31 cellular contexts compared by ENCODE assay signal in genomic region chr9:135946392-135946994, GRCh38.
"Had no signal": no experiment of that assay in that cellular context is flagged by ENCODE, and none has a peak within 500 bp of the region (broad histone marks: within the 10 kb centered on the region; RNA-seq: fewer than 3 reads in every experiment).

No MANE protein-coding gene starts in this region.

- H3K27ac ChIP-seq: ascending aorta, body of pancreas had no signal

- ATAC-seq: activated CD8-positive, alpha-beta memory T cell treated with anti-CD3 and anti-CD28 coated beads, Interleukin-2, amount 10 ng/mL, durations not matched to agents 7 days and 5 days; activated naive CD4-positive, alpha-beta T cell treated with anti-CD3 and anti-CD28 coated beads, Interleukin-2, amount 50 U/mL, for 72 hours; activated naive CD8-positive, alpha-beta T cell treated with anti-CD3 and anti-CD28 coated beads, Interleukin-2, amount 50 U/mL, for 24 hours; body of pancreas; Panc1; T-helper 17 cell; WTC11 had no signal

- H3K4me3 Mint-ChIP-seq: activated CD8-positive, alpha-beta memory T cell treated with anti-CD3 and anti-CD28 coated beads, Interleukin-2, amount 10 ng/mL, durations not matched to agents 7 days and 5 days; activated naive CD8-positive, alpha-beta T cell treated with anti-CD3 and anti-CD28 coated beads, Interleukin-2, amount 50 U/mL, for 24 hours; activated T-cell treated with anti-CD3 and anti-CD28 coated beads, Interleukin-2, amount 50 U/mL, for 24 hours; activated T-helper 1 cell treated with anti-CD3 and anti-CD28 coated beads, Interleukin-12 subunit alpha, Interleukin-12 subunit beta, Interleukin-2, Interleukin-4 antibody, amounts not matched to agents 30 ng/mL and 10 ng/mL and 1 ng/mL, durations not matched to agents 14 hours and 24 hours and 36 hours; T-helper 17 cell; WTC11 had no signal

- H3K27me3 ChIP-seq: ascending aorta, body of pancreas, MG63 had no signal

- H3K4me1 ChIP-seq: ascending aorta, body of pancreas had no signal

- H3K27me3 Mint-ChIP-seq: activated CD8-positive, alpha-beta memory T cell treated with anti-CD3 and anti-CD28 coated beads, Interleukin-2, amount 10 ng/mL, durations not matched to agents 7 days and 5 days; activated T-cell treated with anti-CD3 and anti-CD28 coated beads, Interleukin-2, amount 50 U/mL, for 24 hours; T-helper 17 cell had no signal

- H3K9me3 ChIP-seq: ascending aorta, body of pancreas, MG63 had no signal

- H3K4me3 ChIP-seq: ascending aorta, body of pancreas, MG63 had no signal

- H3K27ac Mint-ChIP-seq: activated CD8-positive, alpha-beta memory T cell treated with anti-CD3 and anti-CD28 coated beads, Interleukin-2, amount 10 ng/mL, durations not matched to agents 7 days and 5 days; activated naive CD8-positive, alpha-beta T cell treated with anti-CD3 and anti-CD28 coated beads, Interleukin-2, amount 50 U/mL, for 24 hours; activated T-cell treated with anti-CD3 and anti-CD28 coated beads, Interleukin-2, amount 50 U/mL, for 24 hours; activated T-helper 1 cell treated with anti-CD3 and anti-CD28 coated beads, Interleukin-12 subunit alpha, Interleukin-12 subunit beta, Interleukin-2, Interleukin-4 antibody, amounts not matched to agents 30 ng/mL and 10 ng/mL and 1 ng/mL, durations not matched to agents 14 hours and 24 hours and 36 hours; T-helper 17 cell; WTC11 had no signal

- H3K9me3 Mint-ChIP-seq: activated naive CD4-positive, alpha-beta T cell treated with anti-CD3 and anti-CD28 coated beads, Interleukin-2, amount 50 U/mL, for 72 hours; activated naive CD8-positive, alpha-beta T cell treated with anti-CD3 and anti-CD28 coated beads, Interleukin-2, amount 50 U/mL, for 24 hours; activated T-cell treated with anti-CD3 and anti-CD28 coated beads, Interleukin-2, amount 50 U/mL, for 24 hours; activated T-helper 1 cell treated with anti-CD3 and anti-CD28 coated beads, Interleukin-12 subunit alpha, Interleukin-12 subunit beta, Interleukin-2, Interleukin-4 antibody, amounts not matched to agents 30 ng/mL and 10 ng/mL and 1 ng/mL, durations not matched to agents 14 hours and 24 hours and 36 hours; WTC11 had no signal

- H3K4me1 Mint-ChIP-seq: activated CD8-positive, alpha-beta memory T cell treated with anti-CD3 and anti-CD28 coated beads, Interleukin-2, amount 10 ng/mL, durations not matched to agents 7 days and 5 days; activated naive CD8-positive, alpha-beta T cell treated with anti-CD3 and anti-CD28 coated beads, Interleukin-2, amount 50 U/mL, for 24 hours; WTC11 had no signal

- DNase-seq: activated CD4-positive, alpha-beta T cell treated with anti-CD3 and anti-CD28 coated beads for 48 hours; activated CD4-positive, alpha-beta T cell treated with anti-CD3 and anti-CD28 coated beads, Interleukin-2, amount 50 U/mL, for 4 hours; activated CD4-positive, CD25-positive, alpha-beta regulatory T cell treated with anti-CD3 and anti-CD28 coated beads, Interleukin-2, amount 50 U/mL, for 72 hours; activated CD8-positive, alpha-beta memory T cell treated with anti-CD3 and anti-CD28 coated beads, Interleukin-2, amount 10 ng/mL, durations not matched to agents 7 days and 5 days; activated effector memory CD4-positive, alpha-beta T cell treated with anti-CD3 and anti-CD28 coated beads, Interleukin-2, amount 50 U/mL, for 16 hours; activated naive CD4-positive, alpha-beta T cell treated with Interleukin-2 at 50 U/mL for 16 hours; activated naive CD8-positive, alpha-beta T cell treated with anti-CD3 and anti-CD28 coated beads, Interleukin-2, amount 50 U/mL, for 24 hours; activated T-cell treated with anti-CD3 and anti-CD28 coated beads, Interleukin-2, amount 50 U/mL, for 24 hours; amniotic stem cell; body of pancreas; MG63; MV-4-11; NCI-H1092 treated with DMSO at 0.1 percent for 48 hours; NCI-H1436; NCI-H1694 treated with DMSO at 0.1 percent for 48 hours; NCI-H2029 treated with DMSO at 0.1 percent for 48 hours; NCI-H345; NCI-H510A; NCI-H526 treated with DMSO at 0.1 percent for 48 hours; NCI-H82; NK-92 treated with Interleukin-12 subunit alpha and Interleukin-12 subunit beta, amount 100 ng/mL, for 24 hours; OCI-M1; RPMI8226; SIG-M5; T-helper 17 cell; T-helper 9 cell had no signal
